ENCODE assay signal across 37 cellular contexts in the genomic region with DNA sequence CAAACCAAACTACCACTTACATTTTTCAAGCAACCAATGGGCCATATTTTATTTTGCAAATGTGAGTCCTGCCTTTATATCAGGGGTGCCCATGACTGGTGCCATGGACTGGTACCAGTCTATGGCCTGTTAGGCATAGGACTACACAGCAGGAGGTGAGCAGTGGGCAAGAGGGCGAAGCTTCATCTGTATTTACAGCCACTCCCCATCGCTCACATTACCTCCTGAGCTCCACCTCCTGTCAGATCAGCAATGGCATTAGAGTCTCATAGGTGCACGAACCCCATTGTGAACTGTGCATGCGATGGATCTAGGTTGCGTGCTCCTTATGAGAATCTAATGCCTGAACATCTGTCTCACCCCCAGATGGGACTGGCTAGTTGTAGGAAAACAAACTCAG. TPM values are rescaled to one million over a fixed set of nuclear protein-coding genes. Genes with fewer than 3 reads are reported as not detected.
DNase-seq lines count a peak whose midpoint lies in the region; ATAC-seq, FAIRE-seq and TF ChIP-seq lines count a peak whose summit lies in the region.
"Had no signal": no experiment of that assay in that cellular context is flagged by ENCODE, and none has a peak within 500 bp of the region (broad histone marks: within the 10 kb centered on the region; RNA-seq: fewer than 3 reads in every experiment).

No MANE protein-coding gene starts in this region.

- no peak overlapping the region for H3K9ac ChIP-seq in neural cell (ENCODE audit: low read length)
- H3K9ac ChIP-seq: BLaER1; BLaER1 treated with 17β-estradiol and CSF1 and Interleukin-3, amounts not matched to agents 10 nM and 100 nM had no signal

- H3K36me3 Mint-ChIP-seq in activated CD4-positive, alpha-beta T cell treated with anti-CD3 and anti-CD28 coated beads, Interleukin-2, amount 10 ng/mL, durations not matched to agents 7 days and 5 days (ENCODE audit: low read depth) = no peaks in the 10 kb centered on the region
- H3K36me3 Mint-ChIP-seq in neural crest cell (ENCODE audit: low read depth) = no peaks in the 10 kb centered on the region
- H3K36me3 Mint-ChIP-seq in stimulated activated memory B cell treated with anti-CD40 and anti-IgM and Interleukin-4, amounts not matched to agents 10 μg/mL and 1 μg/mL and 100 μg/mL, for 72 hours = no peaks in the 10 kb centered on the region
- H3K36me3 Mint-ChIP-seq: CD14-positive monocyte; CD4-positive, alpha-beta memory T cell; CD4-positive, CD25-positive, alpha-beta regulatory T cell; CD8-positive, alpha-beta memory T cell; CD8-positive, alpha-beta T cell had no signal

- no peak for TF ChIP-seq RAD21 in neural cell (conservative IDR thresholded peaks at IDR 0.05)

- H3K4me2 ChIP-seq in neural cell (ENCODE audit: low read length) = no peak overlapping the region
- H3K4me2 ChIP-seq: A549; BLaER1; BLaER1 treated with 17β-estradiol and CSF1 and Interleukin-3, amounts not matched to agents 10 nM and 100 nM had no signal

- no peaks in the 10 kb centered on the region for H4K20me1 ChIP-seq in neural cell (ENCODE audit: insufficient read depth)
- H4K20me1 ChIP-seq: BLaER1; BLaER1 treated with 17β-estradiol and CSF1 and Interleukin-3, amounts not matched to agents 10 nM and 100 nM had no signal

- CTCF ChIA-PET in activated CD4-positive, alpha-beta T cell treated with anti-CD3 and anti-CD28 coated beads, Interleukin-2, amount 10 ng/mL, durations not matched to agents 7 days and 5 days (lab: Charles Lee) = no interaction called here
- CTCF ChIA-PET in HEK293 (lab: Yijun Ruan, JAX) = no interaction called here

- H3K4me3 Mint-ChIP-seq in activated CD4-positive, alpha-beta T cell treated with anti-CD3 and anti-CD28 coated beads, Interleukin-2, amount 10 ng/mL, durations not matched to agents 7 days and 5 days = no peak overlapping the region
- no peak overlapping the region for H3K4me3 Mint-ChIP-seq in neural crest cell
- H3K4me3 Mint-ChIP-seq in stimulated activated memory B cell treated with anti-CD40 and anti-IgM and Interleukin-4, amounts not matched to agents 10 μg/mL and 1 μg/mL and 100 μg/mL, for 72 hours = no peak overlapping the region
- H3K4me3 Mint-ChIP-seq: B cell; CD14-positive monocyte; CD4-positive, alpha-beta memory T cell; CD4-positive, alpha-beta T cell; CD4-positive, CD25-positive, alpha-beta regulatory T cell; CD8-positive, alpha-beta memory T cell; CD8-positive, alpha-beta T cell had no signal

- H3K27ac ChIP-seq in HEK293 (ENCODE audit: extremely low read depth, low read depth, low read length) (no peak overlapping the region), neural cell (ENCODE audit: low read length) (peak overlapping the region; percentile 68)
- H3K27ac ChIP-seq: 22Rv1; A549; BLaER1; BLaER1 treated with 17β-estradiol and CSF1 and Interleukin-3, amounts not matched to agents 10 nM and 100 nM; C4-2B had no signal

- no peaks in the 10 kb centered on the region for H3F3A ChIP-seq in neural cell (ENCODE audit: insufficient read depth, low read length, poor library complexity, severe bottlenecking)

- H3K4me3 ChIP-seq in HEK293 (ENCODE audit: low read depth, low read length) (no peak overlapping the region), neural cell (ENCODE audit: low read length) (no peak overlapping the region)
- H3K4me3 ChIP-seq: A549; BLaER1; BLaER1 treated with 17β-estradiol and CSF1 and Interleukin-3, amounts not matched to agents 10 nM and 100 nM had no signal

- no peak for FAIRE-seq in GM19239 (lab: Jason Lieb, UNC)
- FAIRE-seq: A204.1, A549 had no signal

- no peaks in the 10 kb centered on the region for H3K9me3 ChIP-seq in HEK293 (ENCODE audit: control insufficient read depth, insufficient read depth, low read depth, low read length)
- no peaks in the 10 kb centered on the region for H3K9me3 ChIP-seq in neural cell (ENCODE audit: low read length)
- H3K9me3 ChIP-seq: A549, BE2C, Caco-2 had no signal

- peaks cover 3% of the 10 kb centered on the region for H3K4me1 Mint-ChIP-seq in activated CD4-positive, alpha-beta T cell treated with anti-CD3 and anti-CD28 coated beads, Interleukin-2, amount 10 ng/mL, durations not matched to agents 7 days and 5 days
- no peaks in the 10 kb centered on the region for H3K4me1 Mint-ChIP-seq in neural crest cell
- no peaks in the 10 kb centered on the region for H3K4me1 Mint-ChIP-seq in stimulated activated memory B cell treated with anti-CD40 and anti-IgM and Interleukin-4, amounts not matched to agents 10 μg/mL and 1 μg/mL and 100 μg/mL, for 72 hours
- H3K4me1 Mint-ChIP-seq: B cell; CD14-positive monocyte; CD4-positive, alpha-beta memory T cell; CD4-positive, CD25-positive, alpha-beta regulatory T cell; CD8-positive, alpha-beta memory T cell had no signal

- no peaks in the 10 kb centered on the region for H3K9me3 Mint-ChIP-seq in activated CD4-positive, alpha-beta T cell treated with anti-CD3 and anti-CD28 coated beads, Interleukin-2, amount 10 ng/mL, durations not matched to agents 7 days and 5 days
- H3K9me3 Mint-ChIP-seq in neural crest cell = no peaks in the 10 kb centered on the region
- no peaks in the 10 kb centered on the region for H3K9me3 Mint-ChIP-seq in stimulated activated memory B cell treated with anti-CD40 and anti-IgM and Interleukin-4, amounts not matched to agents 10 μg/mL and 1 μg/mL and 100 μg/mL, for 72 hours
- H3K9me3 Mint-ChIP-seq: CD4-positive, alpha-beta memory T cell; CD4-positive, alpha-beta T cell; CD8-positive, alpha-beta T cell had no signal

- TF ChIP-seq EP300 in neural cell (conservative IDR thresholded peaks at IDR 0.05; ENCODE audit: poor library complexity, severe bottlenecking) = no peak

- H3K27me3 ChIP-seq in neural cell (ENCODE audit: insufficient read depth, low read depth, low read length) = no peaks in the 10 kb centered on the region
- H3K27me3 ChIP-seq: BE2C; BLaER1; BLaER1 treated with 17β-estradiol and CSF1 and Interleukin-3, amounts not matched to agents 10 nM and 100 nM had no signal

- no peak for DNase-seq in activated CD4-positive, alpha-beta T cell treated with anti-CD3 and anti-CD28 coated beads, Interleukin-2, amount 10 ng/mL, durations not matched to agents 7 days and 5 days
- no peak for DNase-seq in activated CD4-positive, alpha-beta T cell treated with anti-CD3 and anti-CD28 coated beads for 4 hours
- DNase-seq in neural crest cell (ENCODE audit: low read depth, low spot score) (no peak), GM19239 (ENCODE audit: insufficient read length, low spot score) (no peak)
- DNase-seq: 8988T; ACHN; AML-193; BE2C; C1 segment of cervical spinal cord; Caco-2; Calu3; CD4-positive, alpha-beta memory T cell; CD4-positive, alpha-beta T cell; CD4-positive, CD25-positive, alpha-beta regulatory T cell; CD8-positive, alpha-beta memory T cell; CD8-positive, alpha-beta T cell; COR-L47; DMS 273 treated with DMSO at 0.1 percent for 48 hours; DMS153; DMS53; DMS79; DMS79 treated with DMSO at 0.1 percent for 48 hours; DND-41; EL had no signal

- no peaks in the 10 kb centered on the region for H3K9me2 ChIP-seq in neural cell (ENCODE audit: insufficient read depth, low read length)

- H3K36me3 ChIP-seq in HEK293 (ENCODE audit: control insufficient read depth in 2 of 2, insufficient read depth in 1 of 2, low read length in 2 of 2) (no peaks in the 10 kb centered on the region), neural cell (ENCODE audit: insufficient read depth, low read length) (no peaks in the 10 kb centered on the region)
- H3K36me3 ChIP-seq: BE2C; BLaER1; BLaER1 treated with 17β-estradiol and CSF1 and Interleukin-3, amounts not matched to agents 10 nM and 100 nM had no signal

- peaks cover 7% of the 10 kb centered on the region for H3K27me3 Mint-ChIP-seq in activated CD4-positive, alpha-beta T cell treated with anti-CD3 and anti-CD28 coated beads, Interleukin-2, amount 10 ng/mL, durations not matched to agents 7 days and 5 days
- H3K27me3 Mint-ChIP-seq in neural crest cell (ENCODE audit: low read depth) = no peaks in the 10 kb centered on the region
- H3K27me3 Mint-ChIP-seq in stimulated activated memory B cell treated with anti-CD40 and anti-IgM and Interleukin-4, amounts not matched to agents 10 μg/mL and 1 μg/mL and 100 μg/mL, for 72 hours = no peaks in the 10 kb centered on the region
- H3K27me3 Mint-ChIP-seq: CD4-positive, alpha-beta T cell; CD4-positive, CD25-positive, alpha-beta regulatory T cell had no signal

- H3K79me2 ChIP-seq in neural cell (replicated peaks; ENCODE audit: insufficient read depth, low read length) = no peaks in the 10 kb centered on the region

- no peak for TF ChIP-seq CTCF in HEK293 (tag by site-specific recombination; IDR thresholded peaks at IDR 0.05)
- no peak for TF ChIP-seq CTCF in neural cell (IDR thresholded peaks at IDR 0.05; ENCODE audit: poor library complexity, severe bottlenecking)
- no peak for TF ChIP-seq CTCF in neural crest cell (conservative IDR thresholded peaks at IDR 0.05)

- POLR2A ChIA-PET in activated CD4-positive, alpha-beta T cell treated with anti-CD3 and anti-CD28 coated beads, Interleukin-2, amount 10 ng/mL, durations not matched to agents 7 days and 5 days (lab: Charles Lee) = no interaction called here
- POLR2A ChIA-PET in HEK293 (lab: Yijun Ruan, JAX) = interaction anchor here (1.1 kb wide), 1 partner anchor 22 kb away, joined by 6 read pairs; no protein-coding TSS in a partner anchor

- H2AFZ ChIP-seq in neural cell (ENCODE audit: low read depth, low read length) = no peak overlapping the region

- no peaks in the 10 kb centered on the region for H3K4me1 ChIP-seq in HEK293 (ENCODE audit: control insufficient read depth, insufficient read depth, low read length)
- H3K4me1 ChIP-seq: BE2C; BLaER1; BLaER1 treated with 17β-estradiol and CSF1 and Interleukin-3, amounts not matched to agents 10 nM and 100 nM; Caco-2 had no signal

- ATAC-seq in GM18909 (IDR thresholded peaks at IDR 0.05; ENCODE audit: poor library complexity, unreplicated experiment) = no peak
- ATAC-seq in stimulated activated memory B cell treated with anti-CD40 and anti-IgM and Interleukin-4, amounts not matched to agents 10 μg/mL and 1 μg/mL and 100 μg/mL, for 72 hours = no peak
- ATAC-seq: A549; CD8-positive, alpha-beta T cell had no signal

- H3K27ac Mint-ChIP-seq in activated CD4-positive, alpha-beta T cell treated with anti-CD3 and anti-CD28 coated beads, Interleukin-2, amount 10 ng/mL, durations not matched to agents 7 days and 5 days = peak overlapping the region; percentile 36
- H3K27ac Mint-ChIP-seq in neural crest cell (ENCODE audit: unreplicated experiment) = peak overlapping the region; percentile 54
- H3K27ac Mint-ChIP-seq in stimulated activated memory B cell treated with anti-CD40 and anti-IgM and Interleukin-4, amounts not matched to agents 10 μg/mL and 1 μg/mL and 100 μg/mL, for 72 hours = no peak overlapping the region
- H3K27ac Mint-ChIP-seq: B cell; CD14-positive monocyte; CD4-positive, alpha-beta memory T cell; CD4-positive, alpha-beta T cell; CD4-positive, CD25-positive, alpha-beta regulatory T cell; CD8-positive, alpha-beta T cell had no signal

TF ChIP-seq in HEK293, 187 proteins besides CTCF, POLR2A, EP300 and RAD21 (continues in another document):
- TF ChIP-seq ZNF610 (tag by site-specific recombination; IDR thresholded peaks at IDR 0.05; ENCODE audit: borderline replicate concordance) = peak; percentile 98

TF ChIP-seq in neural cell, 6 proteins besides CTCF, POLR2A, EP300 and RAD21 (continues in another document):
- TF ChIP-seq POLR2AphosphoS5 (IDR thresholded peaks at IDR 0.05) = no peak

RNA-seq across cellular contexts. Expression of gene CCDC68, which starts 53.6 kb away (rescaled TPM):
- total RNA-seq in activated CD4-positive, alpha-beta T cell treated with anti-CD3 and anti-CD28 coated beads, Interleukin-2, amount 10 ng/mL, durations not matched to agents 7 days and 5 days = under 1 TPM in 1 of 2 experiments, not detected in 1; 0.29 TPM
- 0.26 and 0.30 TPM in 2 replicates for polyA plus RNA-seq in neural cell
- 0.24 and 0.35 TPM in 2 replicates for polyA minus RNA-seq in neural cell
- total RNA-seq in neural crest cell = not detected in 2 replicates
- total RNA-seq: A673; CD4-positive, alpha-beta T cell; CD4-positive, CD25-positive, alpha-beta regulatory T cell; CD8-positive, alpha-beta memory T cell; CD8-positive, alpha-beta T cell had no signal
- polyA plus RNA-seq: CD4-positive, alpha-beta memory T cell; CD4-positive, CD25-positive, alpha-beta regulatory T cell; CD8-positive, alpha-beta memory T cell had no signal
